ENCODE assay signal across 23 cellular contexts in the genomic region with DNA sequence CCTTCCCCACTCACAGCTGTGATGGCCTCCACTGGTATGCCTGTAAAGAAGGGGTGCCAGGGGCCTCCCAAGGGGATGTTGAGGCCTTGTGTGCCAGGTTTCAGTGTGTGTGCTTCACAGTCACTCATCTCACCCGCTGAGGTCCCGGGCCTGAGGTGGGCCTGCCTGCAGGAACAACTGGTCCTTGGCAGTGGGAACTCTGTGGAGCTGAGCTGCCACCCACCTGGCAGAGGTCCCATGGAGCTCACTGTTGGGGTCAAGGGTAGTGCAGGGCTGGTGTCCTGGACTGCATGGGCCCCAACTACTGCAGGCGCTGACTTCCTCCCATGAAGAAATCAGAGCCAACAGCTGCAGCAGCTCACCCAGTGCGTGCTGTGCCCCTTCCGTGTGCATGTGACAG.
"Had no signal": no experiment of that assay in that cellular context is flagged by ENCODE, and none has a peak within 500 bp of the region (broad histone marks: within the 10 kb centered on the region; RNA-seq: fewer than 3 reads in every experiment).

No MANE protein-coding gene starts in this region.

- H3K27ac ChIP-seq: brain microvascular endothelial cell, SK-N-MC had no signal

- H3K36me3 ChIP-seq: brain microvascular endothelial cell had no signal

- ATAC-seq: activated T-cell treated with anti-CD3 and anti-CD28 coated beads, Interleukin-2, amount 50 U/mL, for 72 hours; Right ventricle myocardium inferior; T-cell had no signal

- H3K27me3 ChIP-seq: brain microvascular endothelial cell had no signal

- H3K4me3 ChIP-seq: SK-N-MC had no signal

- DNase-seq: activated B cell treated with CpG ODN at 0.5 μM for 24 hours; activated CD4-positive, alpha-beta memory T cell treated with anti-CD3 and anti-CD28 coated beads for 36 hours; activated CD4-positive, alpha-beta T cell treated with anti-CD3 and anti-CD28 coated beads, Interleukin-2, amount 10 ng/mL, durations not matched to agents 7 days and 5 days; activated gamma-delta T cell treated with Interleukin-2 at 50 U/mL for 16 hours; activated naive CD4-positive, alpha-beta T cell treated with anti-CD3 and anti-CD28 coated beads, Interleukin-2, amount 10 ng/mL, durations not matched to agents 7 days and 5 days; activated naive CD8-positive, alpha-beta T cell treated with anti-CD3 and anti-CD28 coated beads for 36 hours; activated T-cell treated with anti-CD3 and anti-CD28 coated beads, Interleukin-2, amount 50 U/mL, for 72 hours; brain microvascular endothelial cell; KG1; NCI-H1048; NCI-H146; NCI-H1930; NCI-H2171 treated with DMSO at 0.1 percent for 48 hours; NCI-H226; NCI-H510A; NCI-H526 treated with DMSO at 0.1 percent for 48 hours; NCI-H82; T-cell; T-helper 2 cell; T1000 had no signal

- FAIRE-seq: TTC549 had no signal
